ENCODE assay signal across 21 cellular contexts in genomic region chr6:84641076-84641475, GRCh38.
"Had no signal": no experiment of that assay in that cellular context is flagged by ENCODE, and none has a peak within 500 bp of the region (broad histone marks: within the 10 kb centered on the region; RNA-seq: fewer than 3 reads in every experiment).

No MANE protein-coding gene starts in this region.

- H3K9me3 ChIP-seq: psoas muscle, thoracic aorta, upper lobe of left lung had no signal

- H3K4me3 ChIP-seq: coronary artery, psoas muscle, smooth muscle cell, thoracic aorta, upper lobe of left lung had no signal

- DNase-seq: activated CD4-positive, alpha-beta T cell treated with anti-CD3 and anti-CD28 coated beads for 1 hour; activated CD8-positive, alpha-beta memory T cell treated with anti-CD3 and anti-CD28 coated beads for 24 hours; activated CD8-positive, alpha-beta memory T cell treated with anti-CD3 and anti-CD28 coated beads, Interleukin-2, amount 50 U/mL, for 48 hours; activated effector memory CD4-positive, alpha-beta T cell treated with Interleukin-2 at 50 U/mL for 16 hours; activated naive CD4-positive, alpha-beta T cell treated with anti-CD3 and anti-CD28 coated beads, Interleukin-2, amount 10 ng/mL, durations not matched to agents 7 days and 5 days; activated T-cell treated with anti-CD3 and anti-CD28 coated beads, Interleukin-2, amount 50 U/mL, for 48 hours; aorta; foreskin fibroblast; hippocampal formation; left colon; midbrain; psoas muscle; stimulated activated CD4-positive, alpha-beta T cell treated with anti-CD3 and anti-CD28 coated beads, Interleukin-4, amount 100 ng/mL, for 4 hours; T-helper 2 cell; upper lobe of left lung; WERI-Rb-1 had no signal

- H3K4me2 ChIP-seq: smooth muscle cell had no signal

- H3K4me1 ChIP-seq: psoas muscle had no signal

- H3K36me3 ChIP-seq: thoracic aorta, upper lobe of left lung, WERI-Rb-1 had no signal

- H3K27me3 ChIP-seq: upper lobe of left lung had no signal

- H3K27ac ChIP-seq: coronary artery, psoas muscle, thoracic aorta, upper lobe of left lung, WERI-Rb-1 had no signal

- ATAC-seq: left colon; psoas muscle; sciatic nerve; stimulated activated memory B cell treated with anti-CD40 and anti-IgM and Interleukin-4, amounts not matched to agents 10 μg/mL and 1 μg/mL and 100 μg/mL, for 72 hours had no signal
